ENCODE assay signal across 8 cellular contexts in genomic region chr3:28241221-28242160, GRCh38. TPM values are rescaled to one million over a fixed set of nuclear protein-coding genes. Genes with fewer than 3 reads are reported as not detected.
A peak's percentile ranks its signal among the peaks of the same experiment; 100 is the strongest.
DNase-seq lines count a peak whose midpoint lies in the region; ATAC-seq and TF ChIP-seq lines count a peak whose summit lies in the region.

A gene with protein sequence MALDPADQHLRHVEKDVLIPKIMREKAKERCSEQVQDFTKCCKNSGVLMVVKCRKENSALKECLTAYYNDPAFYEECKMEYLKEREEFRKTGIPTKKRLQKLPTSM (plus strand): TSS chr3:28241619. CDS start chr3:28241794, 175 bp downstream.

- DNase-seq in NCI-H1930 (lab: John Stamatoyannopoulos, UW), result peak; percentile 87
- peak; percentile 94 for DNase-seq in T-helper 2 cell treated with Interferon-gamma antibody and Interleukin-4, amounts not matched to agents 5 μg/mL and 100 μg/mL, for 36 hours (ENCODE audit: low spot score)
- DNase-seq in ascending aorta (ENCODE audit: low spot score in 2 of 2), result peak; percentile 94 to 99
- peak; percentile 99 to 100 (median 100) for DNase-seq in right cardiac atrium
- DNase-seq in putamen (ENCODE audit: low spot score), result peak; percentile 95
- peak; percentile 96 to 97 for DNase-seq in vagina (ENCODE audit: extremely low spot score in 2 of 2)

- H3K36me3 ChIP-seq in ascending aorta, result no peaks in the 10 kb centered on the region
- no peaks in the 10 kb centered on the region for H3K36me3 ChIP-seq in vagina

- H3K4me3 Mint-ChIP-seq in T-helper 2 cell treated with Interferon-gamma antibody and Interleukin-4, amounts not matched to agents 5 μg/mL and 100 μg/mL, for 36 hours, result peak within 1 kb of the TSS; percentile 93

- intact Hi-C loops in ascending aorta (cut with DNase I), result loop anchor here (5.0 to 10.0 kb wide), 2 partner anchors 106 to 527 kb away; partner anchors contain the start of genes AZI2 and ZCWPW2
- intact Hi-C loops in right cardiac atrium (cut with DNase I), result no loop called here
- intact Hi-C loops in vagina (cut with DNase I), result no loop called here

- H3K9me3 Mint-ChIP-seq in T-helper 2 cell treated with Interferon-gamma antibody and Interleukin-4, amounts not matched to agents 5 μg/mL and 100 μg/mL, for 36 hours, result no peaks in the 10 kb centered on the region

- no peak for TF ChIP-seq CTCF in ascending aorta (IDR thresholded peaks at IDR 0.05)
- no peak for TF ChIP-seq CTCF in vagina (IDR thresholded peaks at IDR 0.05)

- TF ChIP-seq POLR2A in vagina (IDR thresholded peaks at IDR 0.05), result peak in 1 of 2 donors; percentile 80

- peaks cover 32% of the 10 kb centered on the region for H3K4me1 Mint-ChIP-seq in T-helper 2 cell treated with Interferon-gamma antibody and Interleukin-4, amounts not matched to agents 5 μg/mL and 100 μg/mL, for 36 hours (ENCODE audit: low read depth)

- ATAC-seq in GM18502 (IDR thresholded peaks at IDR 0.05; ENCODE audit: poor library complexity, unreplicated experiment) (peak; percentile 97), HG02970 (IDR thresholded peaks at IDR 0.05; ENCODE audit: low FRiP score, unreplicated experiment) (peak; percentile 97), right cardiac atrium (peak; percentile 100)

- H3K9me3 ChIP-seq in ascending aorta, result no peaks in the 10 kb centered on the region
- no peaks in the 10 kb centered on the region for H3K9me3 ChIP-seq in right cardiac atrium (ENCODE audit: control insufficient read depth, low read length)
- no peaks in the 10 kb centered on the region for H3K9me3 ChIP-seq in vagina

- WGBS in right cardiac atrium, result under 1% methylated on average over 68 of the region's 68 CpGs

- peaks cover 11% of the 10 kb centered on the region for H3K36me3 Mint-ChIP-seq in T-helper 2 cell treated with Interferon-gamma antibody and Interleukin-4, amounts not matched to agents 5 μg/mL and 100 μg/mL, for 36 hours (ENCODE audit: low read depth)

- H3K27me3 ChIP-seq in ascending aorta, result no peaks in the 10 kb centered on the region
- no peaks in the 10 kb centered on the region for H3K27me3 ChIP-seq in right cardiac atrium (ENCODE audit: control insufficient read depth, insufficient read depth)
- H3K27me3 ChIP-seq in vagina, result no peaks in the 10 kb centered on the region

- peaks cover 5 to 12% of the 10 kb centered on the region in 2 donors for H3K4me1 ChIP-seq in ascending aorta
- peaks cover 5% of the 10 kb centered on the region for H3K4me1 ChIP-seq in right cardiac atrium (ENCODE audit: control insufficient read depth, insufficient read depth, low read length)
- H3K4me1 ChIP-seq in vagina, result peaks cover 20% of the 10 kb centered on the region

- no peaks in the 10 kb centered on the region for H3K27me3 Mint-ChIP-seq in T-helper 2 cell treated with Interferon-gamma antibody and Interleukin-4, amounts not matched to agents 5 μg/mL and 100 μg/mL, for 36 hours (ENCODE audit: low read depth)

- peak within 1 kb of the TSS; percentile 85 to 88 for H3K4me3 ChIP-seq in ascending aorta
- peak within 1 kb of the TSS; percentile 72 for H3K4me3 ChIP-seq in right cardiac atrium (ENCODE audit: low read length)
- peak within 1 kb of the TSS; percentile 91 to 98 for H3K4me3 ChIP-seq in vagina

- H3K27ac Mint-ChIP-seq in T-helper 2 cell treated with Interferon-gamma antibody and Interleukin-4, amounts not matched to agents 5 μg/mL and 100 μg/mL, for 36 hours, result peak within 1 kb of the TSS; percentile 94

- H3K27ac ChIP-seq in ascending aorta (peak within 1 kb of the TSS; percentile 67 to 79), right cardiac atrium (ENCODE audit: low read length) (peak within 1 kb of the TSS; percentile 57), vagina (peak within 1 kb of the TSS; percentile 86)

RNA-seq across cellular contexts. Expression of the gene that starts here (rescaled TPM):
- total RNA-seq in ascending aorta (68.5 TPM), right cardiac atrium (10 to 100 TPM; 25.8 to 45.4 (median 32.2) TPM), vagina (21.6 TPM)
- 136 TPM for polyA plus RNA-seq in right cardiac atrium

Comparison
In these comparisons a context has a peak if more than half of its experiments do, and no peak if none do; other contexts are left out.
1. Peak in every context shown above with its lines: DNase-seq, ATAC-seq, H3K4me3 ChIP-seq and H3K27ac ChIP-seq.